In genomic region chr2:88099798-88100488, GRCh38 we compare ENCODE assay signal across 13 cellular contexts. TPM values are rescaled to one million over a fixed set of nuclear protein-coding genes. Genes with fewer than 3 reads are reported as not detected.
A peak's percentile ranks its signal among the peaks of the same experiment; 100 is the strongest.
DNase-seq lines count a peak whose midpoint lies in the region; ATAC-seq and TF ChIP-seq lines count a peak whose summit lies in the region.
"Had no signal": no experiment of that assay in that cellular context is flagged by ENCODE, and none has a peak within 500 bp of the region (broad histone marks: within the 10 kb centered on the region; RNA-seq: fewer than 3 reads in every experiment).

No MANE protein-coding gene starts in this region.

- peaks cover 14 to 18% of the 10 kb centered on the region in 2 donors for H3K4me1 ChIP-seq in gastrocnemius medialis
- H3K4me1 ChIP-seq: adrenal gland had no signal

- H3K27ac ChIP-seq in gastrocnemius medialis, result peak overlapping the region; percentile 82 to 94 (median 89)
- H3K27ac ChIP-seq: adrenal gland had no signal

- no peak for TF ChIP-seq POLR2A in gastrocnemius medialis (IDR thresholded peaks at IDR 0.05)

- no peak overlapping the region for H3K4me3 ChIP-seq in fibroblast of the aortic adventitia (ENCODE audit: low read depth, low read length)
- peak overlapping the region in 1 of 4 donors; percentile 11 for H3K4me3 ChIP-seq in gastrocnemius medialis
- H3K4me3 ChIP-seq: adrenal gland had no signal

- TF ChIP-seq CTCF in fibroblast of the aortic adventitia (IDR thresholded peaks at IDR 0.05; ENCODE audit: insufficient read depth, low read length) (no peak), gastrocnemius medialis (IDR thresholded peaks at IDR 0.05 in 4 of 5, conservative IDR thresholded peaks at IDR 0.05 in 1 of 5) (no peak)

- peaks cover 0 to 34% of the 10 kb centered on the region in 2 donors for H3K36me3 ChIP-seq in gastrocnemius medialis
- H3K36me3 ChIP-seq: adrenal gland had no signal

- DNase-seq in NCI-H748 (lab: John Stamatoyannopoulos, UW; ENCODE audit: unreplicated experiment) (peak; percentile 1), NCI-H748 treated with DMSO at 0.1 percent for 48 hours (lab: John Stamatoyannopoulos, UW) (no peak), RKO (ENCODE audit: low spot score) (peak; percentile 60), fibroblast of the aortic adventitia (ENCODE audit: low read depth) (peak; percentile 32), gastrocnemius medialis (peak; percentile 51 to 83), NCI-H2029 treated with DMSO at 0.1 percent for 48 hours (lab: John Stamatoyannopoulos, UW) (no peak)
- no peak for DNase-seq in stimulated activated CD4-positive, alpha-beta T cell treated with anti-CD3 and anti-CD28 coated beads, Interleukin-15, amount 100 ng/mL, for 24 hours
- DNase-seq: activated CD4-positive, CD25-positive, alpha-beta regulatory T cell treated with anti-CD3 and anti-CD28 coated beads, Interleukin-2, amount 50 U/mL, for 72 hours; NK-92 treated with Interleukin-12 subunit alpha and Interleukin-12 subunit beta, amount 100 ng/mL, for 24 hours had no signal

- peak; percentile 80 for ATAC-seq in gastrocnemius medialis
- ATAC-seq in GM19328 (IDR thresholded peaks at IDR 0.05; ENCODE audit: unreplicated experiment), result no peak

- intact Hi-C loops in gastrocnemius medialis (cut with DNase I; ENCODE audit: low total_unique reads), result loop anchor here (2.0 kb wide), 3 partner anchors 33 to 89 kb away; partner anchors contain the start of gene SMYD1

- no peaks in the 10 kb centered on the region for H3K27me3 ChIP-seq in gastrocnemius medialis
- H3K27me3 ChIP-seq: adrenal gland had no signal

- in situ Hi-C loops in gastrocnemius medialis (cut with MboI; ENCODE audit: low sequenced_read_pairs in 4 of 4), result no loop called here

- no peaks in the 10 kb centered on the region for H3K9me3 ChIP-seq in gastrocnemius medialis
- H3K9me3 ChIP-seq: adrenal gland had no signal

RNA-seq across cellular contexts. Expression of gene FABP1, which starts 27.9 kb away (rescaled TPM):
- total RNA-seq in fibroblast of the aortic adventitia (ENCODE audit: low replicate concordance) (not detected in 2 replicates), gastrocnemius medialis (10 to 100 TPM in 1 of 4 donors, 1 to 10 TPM in 2, under 1 TPM in 1; 0.41 to 11.6 (median 5.2) TPM)
- total RNA-seq: frontal cortex, HT1080 had no signal

RNA-seq across cellular contexts. Expression of gene SMYD1, which starts 32.3 kb away (rescaled TPM):
- total RNA-seq in fibroblast of the aortic adventitia (ENCODE audit: low replicate concordance) (not detected in 2 replicates), gastrocnemius medialis (100 to 1,000 TPM; 107 to 214 (median 147) TPM)
- total RNA-seq: frontal cortex, HT1080 had no signal

RNA-seq across cellular contexts. Expression of gene KRCC1, which starts 44.4 kb away (rescaled TPM):
- total RNA-seq in fibroblast of the aortic adventitia (ENCODE audit: low replicate concordance) (15.1 and 43.2 TPM in 2 replicates), gastrocnemius medialis (10 to 100 TPM; 20.0 to 29.5 (median 27.2) TPM)

Comparison
In these comparisons a context has a peak if more than half of its experiments do, and no peak if none do; other contexts are left out.
1. DNase-seq: peak in NCI-H748 (single experiment), RKO (single experiment), fibroblast of the aortic adventitia (single experiment) and gastrocnemius medialis (2 of 2); none in NCI-H748 treated with DMSO at 0.1 percent for 48 hours (single experiment), stimulated activated CD4-positive, alpha-beta T cell treated with anti-CD3 and anti-CD28 coated beads, Interleukin-15, amount 100 ng/mL, for 24 hours (single experiment) and NCI-H2029 treated with DMSO at 0.1 percent for 48 hours (single experiment).
2. RNA of gene SMYD1, which starts 32.3 kb away (total RNA-seq): 107 to 214 TPM in gastrocnemius medialis; not detected in fibroblast of the aortic adventitia; every median in the first group is over 100 times any median in the second.